1 cellular context compared by ENCODE assay signal in genomic region chr2:106070181-106070580, GRCh38.
TF ChIP-seq lines count a peak whose summit lies in the region.

No MANE protein-coding gene starts in this region.

TF ChIP-seq in GM23338, 12 proteins besides CTCF, POLR2A, EP300 and RAD21 (continued from another document):
- no peak for TF ChIP-seq ZNF462 (CRISPR knock-in tag; IDR thresholded peaks at IDR 0.05)
- no peak for TF ChIP-seq ETS1 (IDR thresholded peaks at IDR 0.05)
- TF ChIP-seq REST (IDR thresholded peaks at IDR 0.05; ENCODE audit: unreplicated experiment), result no peak
